ENCODE assay signal across 14 cellular contexts in genomic region chrX:155888139-155888538, GRCh38. TPM values are rescaled to one million over a fixed set of nuclear protein-coding genes. Genes with fewer than 3 reads are reported as not detected.
DNase-seq lines count a peak whose midpoint lies in the region; ATAC-seq and TF ChIP-seq lines count a peak whose summit lies in the region.
"Had no signal": no experiment of that assay in that cellular context is flagged by ENCODE, and none has a peak within 500 bp of the region (broad histone marks: within the 10 kb centered on the region; RNA-seq: fewer than 3 reads in every experiment).

No MANE protein-coding gene starts in this region.

- CTCF ChIA-PET in Panc1 (lab: Charles Lee), result no interaction called here

- ATAC-seq in Panc1 (peak; percentile 70), HG03175 (IDR thresholded peaks at IDR 0.05; ENCODE audit: unreplicated experiment) (no peak)

- H3K36me3 ChIP-seq in Panc1 (ENCODE audit: control insufficient read depth, insufficient read depth, low read length), result peaks cover 13% of the 10 kb centered on the region
- H3K36me3 ChIP-seq in tibial artery, result peaks cover 0 to 11% (median 1%) of the 10 kb centered on the region in 3 donors

- intact Hi-C loops in Panc1 (cut with micrococcal nuclease; ENCODE audit: unreplicated experiment) (no loop called here), tibial artery (cut with DNase I; ENCODE audit: low total_unique reads) (no loop called here)

- TF ChIP-seq CTCF in Panc1 (IDR thresholded peaks at IDR 0.05) (no peak), epithelial cell of proximal tubule (conservative IDR thresholded peaks at IDR 0.05; ENCODE audit: low read depth, low read length) (no peak), tibial artery (IDR thresholded peaks at IDR 0.05) (no peak)

- H3K27me3 ChIP-seq in Panc1 (ENCODE audit: control insufficient read depth, insufficient read depth, low read length), result no peaks in the 10 kb centered on the region
- no peaks in the 10 kb centered on the region for H3K27me3 ChIP-seq in tibial artery

- DNase-seq in DMS53 (lab: John Stamatoyannopoulos, UW), result peak; percentile 28
- no peak for DNase-seq in DMS53 treated with DMSO at 0.1 percent for 48 hours (lab: John Stamatoyannopoulos, UW; ENCODE audit: unreplicated experiment)
- peak; percentile 76 for DNase-seq in Panc1 (ENCODE audit: low read depth, low spot score)
- DNase-seq in epithelial cell of proximal tubule (ENCODE audit: low read depth), result peak; percentile 80
- peak; percentile 27 for DNase-seq in skeletal muscle cell (ENCODE audit: low read depth)
- DNase-seq in tibial artery, result no peak
- DNase-seq in NCI-H2227 (lab: John Stamatoyannopoulos, UW; ENCODE audit: unreplicated experiment), result no peak
- DNase-seq: 8988T; activated CD4-positive, alpha-beta T cell treated with anti-CD3 and anti-CD28 coated beads, Interleukin-2, amount 50 U/mL, for 4 hours; anterior cingulate cortex; naive B cell; NCI-H2029 treated with DMSO at 0.1 percent for 48 hours; SHP77 treated with DMSO at 0.1 percent for 48 hours had no signal

- H3K4me3 ChIP-seq in Panc1 (ENCODE audit: low read depth in 2 of 2, low read length in 2 of 2), result no peak overlapping the region
- H3K4me3 ChIP-seq in epithelial cell of proximal tubule (ENCODE audit: low read depth, low read length), result no peak overlapping the region
- no peak overlapping the region for H3K4me3 ChIP-seq in skeletal muscle cell (ENCODE audit: low read depth, low read length)
- no peak overlapping the region for H3K4me3 ChIP-seq in tibial artery

- H3K27ac ChIP-seq in Panc1 (ENCODE audit: low read length) (no peak overlapping the region), tibial artery (no peak overlapping the region)

- H3K9me3 ChIP-seq in Panc1 (ENCODE audit: control insufficient read depth, insufficient read depth, low read depth, low read length) (no peaks in the 10 kb centered on the region), tibial artery (no peaks in the 10 kb centered on the region)

- no TSS peak for BruUV-seq in Panc1 (replicated peaks; lab: Mats Ljungman, UMichigan)

- no peaks in the 10 kb centered on the region; the same call in 1 of the 2 replicates for H3K4me1 ChIP-seq in Panc1 (ENCODE audit: control insufficient read depth, insufficient read depth, low read length)
- H3K4me1 ChIP-seq in tibial artery, result peaks cover 0 to 3% (median 0%) of the 10 kb centered on the region in 4 donors

- in situ Hi-C loops in Panc1 (cut with HindIII; ENCODE audit: low pct_unique_long_range_greater_than_20kb, low sequenced_read_pairs), result no loop called here

- POLR2A ChIA-PET in Panc1 (lab: Charles Lee), result no interaction called here

RNA-seq across cellular contexts. Expression of gene VAMP7, which starts 7.0 kb away (rescaled TPM):
- 78.4 TPM for total RNA-seq in Panc1 (2021; ENCODE audit: unreplicated experiment)
- 41.4 TPM for polyA plus RNA-seq in Panc1 (2012; ENCODE audit: insufficient read length)
- total RNA-seq in epithelial cell of proximal tubule, result 31.2 and 32.4 TPM in 2 replicates

Comparison
In these comparisons a context has a peak if more than half of its experiments do, and no peak if none do; other contexts are left out.
1. DNase-seq: peak in DMS53 (single experiment), Panc1 (single experiment), epithelial cell of proximal tubule (single experiment) and skeletal muscle cell (single experiment); none in DMS53 treated with DMSO at 0.1 percent for 48 hours (single experiment), tibial artery (0 of 2) and NCI-H2227 (single experiment).